ENCODE assay signal across 1 cellular context in genomic region chr15:90893175-90894090, GRCh38.
TF ChIP-seq lines count a peak whose summit lies in the region.

No MANE protein-coding gene starts in this region.

TF ChIP-seq in HepG2, 621 proteins besides CTCF, POLR2A, EP300 and RAD21 (continued from another document and continues in another):
- TF ChIP-seq ZNF530 (CRISPR knock-in tag; IDR thresholded peaks at IDR 0.05; ENCODE audit: low read depth): no peak
- TF ChIP-seq GMEB1 (CRISPR knock-in tag; IDR thresholded peaks at IDR 0.05; ENCODE audit: borderline replicate concordance): peak; percentile 31; the same call in 1 of the 2 replicates
- TF ChIP-seq ZNF232 (CRISPR knock-in tag; IDR thresholded peaks at IDR 0.05; ENCODE audit: borderline replicate concordance): no peak
- no peak for TF ChIP-seq MTERF4 (CRISPR knock-in tag; IDR thresholded peaks at IDR 0.05)
- no peak for TF ChIP-seq ZNF878 (CRISPR knock-in tag; IDR thresholded peaks at IDR 0.05)
- peak; percentile 31; the same call in 1 of the 2 replicates for TF ChIP-seq TBX2 (CRISPR knock-in tag; IDR thresholded peaks at IDR 0.05; ENCODE audit: borderline replicate concordance)
- no peak for TF ChIP-seq SETDB1 (CRISPR knock-in tag; IDR thresholded peaks at IDR 0.05; ENCODE audit: borderline replicate concordance)
- TF ChIP-seq, protein P1, sequence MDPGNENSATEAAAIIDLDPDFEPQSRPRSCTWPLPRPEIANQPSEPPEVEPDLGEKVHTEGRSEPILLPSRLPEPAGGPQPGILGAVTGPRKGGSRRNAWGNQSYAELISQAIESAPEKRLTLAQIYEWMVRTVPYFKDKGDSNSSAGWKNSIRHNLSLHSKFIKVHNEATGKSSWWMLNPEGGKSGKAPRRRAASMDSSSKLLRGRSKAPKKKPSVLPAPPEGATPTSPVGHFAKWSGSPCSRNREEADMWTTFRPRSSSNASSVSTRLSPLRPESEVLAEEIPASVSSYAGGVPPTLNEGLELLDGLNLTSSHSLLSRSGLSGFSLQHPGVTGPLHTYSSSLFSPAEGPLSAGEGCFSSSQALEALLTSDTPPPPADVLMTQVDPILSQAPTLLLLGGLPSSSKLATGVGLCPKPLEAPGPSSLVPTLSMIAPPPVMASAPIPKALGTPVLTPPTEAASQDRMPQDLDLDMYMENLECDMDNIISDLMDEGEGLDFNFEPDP (CRISPR knock-in tag; conservative IDR thresholded peaks at IDR 0.05): no peak
- TF ChIP-seq, protein P2, sequence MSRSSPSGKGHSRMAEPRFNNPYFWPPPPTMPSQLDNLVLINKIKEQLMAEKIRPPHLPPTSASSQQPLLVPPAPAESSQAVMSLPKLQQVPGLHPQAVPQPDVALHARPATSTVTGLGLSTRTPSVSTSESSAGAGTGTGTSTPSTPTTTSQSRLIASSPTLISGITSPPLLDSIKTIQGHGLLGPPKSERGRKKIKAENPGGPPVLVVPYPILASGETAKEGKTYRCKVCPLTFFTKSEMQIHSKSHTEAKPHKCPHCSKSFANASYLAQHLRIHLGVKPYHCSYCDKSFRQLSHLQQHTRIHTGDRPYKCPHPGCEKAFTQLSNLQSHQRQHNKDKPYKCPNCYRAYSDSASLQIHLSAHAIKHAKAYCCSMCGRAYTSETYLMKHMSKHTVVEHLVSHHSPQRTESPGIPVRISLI (CRISPR knock-in tag; IDR thresholded peaks at IDR 0.05; ENCODE audit: borderline replicate concordance): no peak
- TF ChIP-seq, protein P3, sequence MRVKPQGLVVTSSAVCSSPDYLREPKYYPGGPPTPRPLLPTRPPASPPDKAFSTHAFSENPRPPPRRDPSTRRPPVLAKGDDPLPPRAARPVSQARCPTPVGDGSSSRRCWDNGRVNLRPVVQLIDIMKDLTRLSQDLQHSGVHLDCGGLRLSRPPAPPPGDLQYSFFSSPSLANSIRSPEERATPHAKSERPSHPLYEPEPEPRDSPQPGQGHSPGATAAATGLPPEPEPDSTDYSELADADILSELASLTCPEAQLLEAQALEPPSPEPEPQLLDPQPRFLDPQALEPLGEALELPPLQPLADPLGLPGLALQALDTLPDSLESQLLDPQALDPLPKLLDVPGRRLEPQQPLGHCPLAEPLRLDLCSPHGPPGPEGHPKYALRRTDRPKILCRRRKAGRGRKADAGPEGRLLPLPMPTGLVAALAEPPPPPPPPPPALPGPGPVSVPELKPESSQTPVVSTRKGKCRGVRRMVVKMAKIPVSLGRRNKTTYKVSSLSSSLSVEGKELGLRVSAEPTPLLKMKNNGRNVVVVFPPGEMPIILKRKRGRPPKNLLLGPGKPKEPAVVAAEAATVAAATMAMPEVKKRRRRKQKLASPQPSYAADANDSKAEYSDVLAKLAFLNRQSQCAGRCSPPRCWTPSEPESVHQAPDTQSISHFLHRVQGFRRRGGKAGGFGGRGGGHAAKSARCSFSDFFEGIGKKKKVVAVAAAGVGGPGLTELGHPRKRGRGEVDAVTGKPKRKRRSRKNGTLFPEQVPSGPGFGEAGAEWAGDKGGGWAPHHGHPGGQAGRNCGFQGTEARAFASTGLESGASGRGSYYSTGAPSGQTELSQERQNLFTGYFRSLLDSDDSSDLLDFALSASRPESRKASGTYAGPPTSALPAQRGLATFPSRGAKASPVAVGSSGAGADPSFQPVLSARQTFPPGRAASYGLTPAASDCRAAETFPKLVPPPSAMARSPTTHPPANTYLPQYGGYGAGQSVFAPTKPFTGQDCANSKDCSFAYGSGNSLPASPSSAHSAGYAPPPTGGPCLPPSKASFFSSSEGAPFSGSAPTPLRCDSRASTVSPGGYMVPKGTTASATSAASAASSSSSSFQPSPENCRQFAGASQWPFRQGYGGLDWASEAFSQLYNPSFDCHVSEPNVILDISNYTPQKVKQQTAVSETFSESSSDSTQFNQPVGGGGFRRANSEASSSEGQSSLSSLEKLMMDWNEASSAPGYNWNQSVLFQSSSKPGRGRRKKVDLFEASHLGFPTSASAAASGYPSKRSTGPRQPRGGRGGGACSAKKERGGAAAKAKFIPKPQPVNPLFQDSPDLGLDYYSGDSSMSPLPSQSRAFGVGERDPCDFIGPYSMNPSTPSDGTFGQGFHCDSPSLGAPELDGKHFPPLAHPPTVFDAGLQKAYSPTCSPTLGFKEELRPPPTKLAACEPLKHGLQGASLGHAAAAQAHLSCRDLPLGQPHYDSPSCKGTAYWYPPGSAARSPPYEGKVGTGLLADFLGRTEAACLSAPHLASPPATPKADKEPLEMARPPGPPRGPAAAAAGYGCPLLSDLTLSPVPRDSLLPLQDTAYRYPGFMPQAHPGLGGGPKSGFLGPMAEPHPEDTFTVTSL (CRISPR knock-in tag; IDR thresholded peaks at IDR 0.05; ENCODE audit: borderline replicate concordance): no peak
- TF ChIP-seq NR2F1 (CRISPR knock-in tag; IDR thresholded peaks at IDR 0.05): no peak
- TF ChIP-seq ZBTB20 (CRISPR knock-in tag; IDR thresholded peaks at IDR 0.05; ENCODE audit: borderline replicate concordance, low read depth): no peak
- TF ChIP-seq, protein P4, sequence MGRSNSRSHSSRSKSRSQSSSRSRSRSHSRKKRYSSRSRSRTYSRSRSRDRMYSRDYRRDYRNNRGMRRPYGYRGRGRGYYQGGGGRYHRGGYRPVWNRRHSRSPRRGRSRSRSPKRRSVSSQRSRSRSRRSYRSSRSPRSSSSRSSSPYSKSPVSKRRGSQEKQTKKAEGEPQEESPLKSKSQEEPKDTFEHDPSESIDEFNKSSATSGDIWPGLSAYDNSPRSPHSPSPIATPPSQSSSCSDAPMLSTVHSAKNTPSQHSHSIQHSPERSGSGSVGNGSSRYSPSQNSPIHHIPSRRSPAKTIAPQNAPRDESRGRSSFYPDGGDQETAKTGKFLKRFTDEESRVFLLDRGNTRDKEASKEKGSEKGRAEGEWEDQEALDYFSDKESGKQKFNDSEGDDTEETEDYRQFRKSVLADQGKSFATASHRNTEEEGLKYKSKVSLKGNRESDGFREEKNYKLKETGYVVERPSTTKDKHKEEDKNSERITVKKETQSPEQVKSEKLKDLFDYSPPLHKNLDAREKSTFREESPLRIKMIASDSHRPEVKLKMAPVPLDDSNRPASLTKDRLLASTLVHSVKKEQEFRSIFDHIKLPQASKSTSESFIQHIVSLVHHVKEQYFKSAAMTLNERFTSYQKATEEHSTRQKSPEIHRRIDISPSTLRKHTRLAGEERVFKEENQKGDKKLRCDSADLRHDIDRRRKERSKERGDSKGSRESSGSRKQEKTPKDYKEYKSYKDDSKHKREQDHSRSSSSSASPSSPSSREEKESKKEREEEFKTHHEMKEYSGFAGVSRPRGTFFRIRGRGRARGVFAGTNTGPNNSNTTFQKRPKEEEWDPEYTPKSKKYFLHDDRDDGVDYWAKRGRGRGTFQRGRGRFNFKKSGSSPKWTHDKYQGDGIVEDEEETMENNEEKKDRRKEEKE (IDR thresholded peaks at IDR 0.05): no peak
- no peak for TF ChIP-seq AKNA (CRISPR knock-in tag; IDR thresholded peaks at IDR 0.05; ENCODE audit: borderline replicate concordance)
- TF ChIP-seq SRY (CRISPR knock-in tag; IDR thresholded peaks at IDR 0.05): no peak
- no peak for TF ChIP-seq ZFP36L2 (CRISPR knock-in tag; IDR thresholded peaks at IDR 0.05)
- 0 out of 2 replicates have a peak, but pooled peaks have one; percentile 56 for TF ChIP-seq ZSCAN25 (CRISPR knock-in tag; IDR thresholded peaks at IDR 0.05)
- no peak for TF ChIP-seq NFKB2 (CRISPR knock-in tag; IDR thresholded peaks at IDR 0.05; ENCODE audit: borderline replicate concordance)
- no peak for TF ChIP-seq BHLHE40 (IDR thresholded peaks at IDR 0.05; ENCODE audit: low read length)
- no peak for TF ChIP-seq ZNF790 (CRISPR knock-in tag; IDR thresholded peaks at IDR 0.05; ENCODE audit: borderline replicate concordance)
- TF ChIP-seq SKI (IDR thresholded peaks at IDR 0.05; ENCODE audit: partially characterized antibody): no peak
- peak; percentile 57 for TF ChIP-seq IKZF4 (CRISPR knock-in tag; IDR thresholded peaks at IDR 0.05; ENCODE audit: borderline replicate concordance, low read depth, not compliant biosample characterization)
- TF ChIP-seq, protein P5, sequence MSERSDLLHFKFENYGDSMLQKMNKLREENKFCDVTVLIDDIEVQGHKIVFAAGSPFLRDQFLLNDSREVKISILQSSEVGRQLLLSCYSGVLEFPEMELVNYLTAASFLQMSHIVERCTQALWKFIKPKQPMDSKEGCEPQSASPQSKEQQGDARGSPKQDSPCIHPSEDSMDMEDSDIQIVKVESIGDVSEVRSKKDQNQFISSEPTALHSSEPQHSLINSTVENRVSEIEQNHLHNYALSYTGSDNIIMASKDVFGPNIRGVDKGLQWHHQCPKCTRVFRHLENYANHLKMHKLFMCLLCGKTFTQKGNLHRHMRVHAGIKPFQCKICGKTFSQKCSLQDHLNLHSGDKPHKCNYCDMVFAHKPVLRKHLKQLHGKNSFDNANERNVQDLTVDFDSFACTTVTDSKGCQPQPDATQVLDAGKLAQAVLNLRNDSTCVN (CRISPR knock-in tag; IDR thresholded peaks at IDR 0.05; ENCODE audit: borderline replicate concordance): no peak
- 0 out of 2 replicates have a peak, but pooled peaks have one; percentile 21 for TF ChIP-seq ZSCAN31 (CRISPR knock-in tag; IDR thresholded peaks at IDR 0.05; ENCODE audit: low read depth)
- TF ChIP-seq HOXA7 (CRISPR knock-in tag; IDR thresholded peaks at IDR 0.05): no peak
- TF ChIP-seq MTF2 (CRISPR knock-in tag; IDR thresholded peaks at IDR 0.05; ENCODE audit: borderline replicate concordance): no peak
- no peak for TF ChIP-seq ZNF234 (CRISPR knock-in tag; conservative IDR thresholded peaks at IDR 0.05)
- no peak for TF ChIP-seq NPAS2 (CRISPR knock-in tag; IDR thresholded peaks at IDR 0.05; ENCODE audit: borderline replicate concordance)
- TF ChIP-seq ZNF251 (CRISPR knock-in tag; IDR thresholded peaks at IDR 0.05): no peak
- TF ChIP-seq, protein P6, sequence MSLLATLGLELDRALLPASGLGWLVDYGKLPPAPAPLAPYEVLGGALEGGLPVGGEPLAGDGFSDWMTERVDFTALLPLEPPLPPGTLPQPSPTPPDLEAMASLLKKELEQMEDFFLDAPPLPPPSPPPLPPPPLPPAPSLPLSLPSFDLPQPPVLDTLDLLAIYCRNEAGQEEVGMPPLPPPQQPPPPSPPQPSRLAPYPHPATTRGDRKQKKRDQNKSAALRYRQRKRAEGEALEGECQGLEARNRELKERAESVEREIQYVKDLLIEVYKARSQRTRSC (CRISPR knock-in tag; IDR thresholded peaks at IDR 0.05; ENCODE audit: low read depth): no peak
- TF ChIP-seq PLRG1 (conservative IDR thresholded peaks at IDR 0.05): no peak
- TF ChIP-seq TAF1 (CRISPR knock-in tag; IDR thresholded peaks at IDR 0.05): peak; percentile 75; the same call in 1 of the 2 replicates
- TF ChIP-seq ZNF589 (CRISPR knock-in tag; conservative IDR thresholded peaks at IDR 0.05): no peak
